In the genomic region with DNA sequence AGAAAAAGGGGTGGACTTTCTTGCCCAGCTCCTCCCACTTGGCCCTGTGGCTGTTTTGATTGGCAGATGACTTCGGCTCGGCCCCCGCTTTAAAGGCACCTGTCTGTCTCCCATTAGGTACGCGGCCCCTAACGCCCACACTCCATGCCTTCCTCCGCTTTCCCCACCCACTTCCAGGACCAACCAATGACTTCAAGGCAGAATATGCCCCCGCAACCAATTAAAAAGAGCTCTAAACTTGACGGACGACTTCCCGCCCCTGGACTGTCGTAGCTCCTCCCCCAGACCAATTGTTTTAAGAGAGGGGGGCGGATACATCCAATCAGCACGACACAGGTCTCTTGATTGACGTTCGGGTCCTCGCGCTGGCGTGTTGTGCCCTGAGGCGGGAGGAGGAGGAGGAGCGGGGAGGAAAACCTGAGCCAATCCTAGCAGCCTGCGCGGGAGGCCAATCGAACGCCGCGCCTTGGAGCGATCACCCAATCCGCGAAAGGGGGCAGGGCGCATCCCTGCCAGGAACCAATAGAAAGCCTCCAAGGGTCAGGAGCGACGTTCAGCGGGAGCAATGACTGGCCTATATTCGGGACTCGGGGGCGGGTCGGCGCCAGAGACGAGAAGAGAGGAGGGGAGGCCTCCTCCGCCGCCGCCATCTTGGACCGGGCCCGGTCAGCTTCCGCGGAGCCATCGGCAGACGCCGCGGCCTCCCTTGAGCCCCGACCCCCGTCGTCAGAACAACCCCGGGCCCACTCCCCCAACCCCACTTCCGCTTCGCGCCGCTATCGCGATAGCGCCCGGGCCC, we compare ENCODE assay signal across 8 cellular contexts. TPM values are rescaled to one million over a fixed set of nuclear protein-coding genes. Genes with fewer than 3 reads are reported as not detected.
DNase-seq lines count a peak whose midpoint lies in the region; ATAC-seq and TF ChIP-seq lines count a peak whose summit lies in the region.

A gene (plus strand): TSS at position 649 of the 799 bp plus-strand sequence. CDS start 5,217 bp downstream, outside the sequence.

- TF ChIP-seq POLR2A in GM19099 (IDR thresholded peaks at IDR 0.05; ENCODE audit: extremely low read depth, insufficient read length, low read depth), result peak; percentile 87

- peak; percentile 83 for ATAC-seq in HG03432 (IDR thresholded peaks at IDR 0.05; ENCODE audit: unreplicated experiment)

- peak; percentile 98 for DNase-seq in AG20443 (ENCODE audit: low spot score)
- DNase-seq in NCI-H510A (lab: John Stamatoyannopoulos, UW), result peak; percentile 100
- peak; percentile 99 for DNase-seq in activated CD4-positive, alpha-beta T cell treated with anti-CD3 and anti-CD28 coated beads for 1 hour
- DNase-seq in cerebellum (ENCODE audit: low spot score), result peak; percentile 100
- peak; percentile 100 for DNase-seq in islet precursor cell
- DNase-seq in stimulated activated CD4-positive, alpha-beta T cell treated with anti-CD3 and anti-CD28 coated beads, Interleukin-12 subunit alpha, Interleukin-12 subunit beta, amount 100 ng/mL, for 48 hours (ENCODE audit: low read depth in 2 of 3, low spot score in 1 of 3), result peak; percentile 97 to 99 (median 98)

RNA-seq across cellular contexts. Expression of the gene that starts here (rescaled TPM):
- total RNA-seq in cerebellum, result 9.6 TPM

Comparison
In these comparisons a context has a peak if more than half of its experiments do, and no peak if none do; other contexts are left out.
1. Peak in every context shown above with its lines: DNase-seq and ATAC-seq.